In genomic region chr22:23803001-23803819, GRCh38 we compare ENCODE assay signal across 17 cellular contexts. TPM values are rescaled to one million over a fixed set of nuclear protein-coding genes. Genes with fewer than 3 reads are reported as not detected.
DNase-seq lines count a peak whose midpoint lies in the region; ATAC-seq, FAIRE-seq and TF ChIP-seq lines count a peak whose summit lies in the region.
"Had no signal": no experiment of that assay in that cellular context is flagged by ENCODE, and none has a peak within 500 bp of the region (broad histone marks: within the 10 kb centered on the region; RNA-seq: fewer than 3 reads in every experiment).

No MANE protein-coding gene starts in this region.

- no peak overlapping the region for H3K4me2 ChIP-seq in osteoblast (ENCODE audit: insufficient read depth, low read length)

- H3K36me3 Mint-ChIP-seq in IgD-negative memory B cell (peaks cover 6% of the 10 kb centered on the region), chondrocyte (ENCODE audit: low read depth) (peaks cover 48% of the 10 kb centered on the region)
- H3K36me3 Mint-ChIP-seq in activated CD8-positive, alpha-beta T cell treated with anti-CD3 and anti-CD28 coated beads, Interleukin-2, amount 10 ng/mL, durations not matched to agents 7 days and 5 days (ENCODE audit: low read depth) = peaks cover 59% of the 10 kb centered on the region

- H3K9me3 Mint-ChIP-seq in IgD-negative memory B cell = peaks cover 0 to 2% (median 0%) of the 10 kb centered on the region in 3 donors
- no peaks in the 10 kb centered on the region for H3K9me3 Mint-ChIP-seq in chondrocyte (ENCODE audit: low read depth)
- H3K9me3 Mint-ChIP-seq in activated CD8-positive, alpha-beta T cell treated with anti-CD3 and anti-CD28 coated beads, Interleukin-2, amount 10 ng/mL, durations not matched to agents 7 days and 5 days (ENCODE audit: insufficient read depth) = no peaks in the 10 kb centered on the region

- H3K4me3 Mint-ChIP-seq in IgD-negative memory B cell (peak overlapping the region; percentile 83 to 96 (median 93)), chondrocyte (ENCODE audit: unreplicated experiment) (no peak overlapping the region)
- H3K4me3 Mint-ChIP-seq in activated CD8-positive, alpha-beta T cell treated with anti-CD3 and anti-CD28 coated beads, Interleukin-2, amount 10 ng/mL, durations not matched to agents 7 days and 5 days = no peak overlapping the region
- H3K4me3 Mint-ChIP-seq: activated CD8-positive, alpha-beta memory T cell treated with anti-CD3 and anti-CD28 coated beads, Interleukin-2, amount 10 ng/mL, durations not matched to agents 7 days and 5 days had no signal

- ATAC-seq in activated CD8-positive, alpha-beta T cell treated with anti-CD3 and anti-CD28 coated beads, Interleukin-2, amount 10 ng/mL, durations not matched to agents 7 days and 5 days = no peak
- ATAC-seq in HG03521 (IDR thresholded peaks at IDR 0.05; ENCODE audit: unreplicated experiment) = no peak
- ATAC-seq: activated CD8-positive, alpha-beta memory T cell treated with anti-CD3 and anti-CD28 coated beads, Interleukin-2, amount 10 ng/mL, durations not matched to agents 7 days and 5 days; right cardiac atrium had no signal

- H3K4me1 ChIP-seq in osteoblast (ENCODE audit: insufficient read depth, low read length) = no peaks in the 10 kb centered on the region

- CTCF ChIA-PET in activated CD8-positive, alpha-beta T cell treated with anti-CD3 and anti-CD28 coated beads, Interleukin-2, amount 10 ng/mL, durations not matched to agents 7 days and 5 days (lab: Charles Lee) = no interaction called here

- H3K27me3 Mint-ChIP-seq in IgD-negative memory B cell = peaks cover 1% of the 10 kb centered on the region
- no peaks in the 10 kb centered on the region for H3K27me3 Mint-ChIP-seq in chondrocyte (ENCODE audit: low read depth)
- no peaks in the 10 kb centered on the region for H3K27me3 Mint-ChIP-seq in activated CD8-positive, alpha-beta T cell treated with anti-CD3 and anti-CD28 coated beads, Interleukin-2, amount 10 ng/mL, durations not matched to agents 7 days and 5 days (ENCODE audit: low read depth)
- H3K27me3 Mint-ChIP-seq: activated CD8-positive, alpha-beta memory T cell treated with anti-CD3 and anti-CD28 coated beads, Interleukin-2, amount 10 ng/mL, durations not matched to agents 7 days and 5 days had no signal

- no peak for DNase-seq in GM12892 (ENCODE audit: insufficient read length)
- DNase-seq in chondrocyte (ENCODE audit: low spot score) = peak; percentile 74
- DNase-seq in osteoblast (ENCODE audit: insufficient read length, low spot score, missing footprints) = peak; percentile 32
- DNase-seq in activated CD8-positive, alpha-beta T cell treated with anti-CD3 and anti-CD28 coated beads, Interleukin-2, amount 10 ng/mL, durations not matched to agents 7 days and 5 days = no peak
- DNase-seq in activated effector memory CD4-positive, alpha-beta T cell treated with Interleukin-2 at 50 U/mL for 16 hours = no peak
- DNase-seq in dedifferentiated amniotic fluid mesenchymal stem cell (ENCODE audit: extremely low spot score) = no peak
- DNase-seq: activated CD4-positive, alpha-beta T cell treated with anti-CD3 and anti-CD28 coated beads for 1 hour; activated CD8-positive, alpha-beta memory T cell treated with anti-CD3 and anti-CD28 coated beads, Interleukin-2, amount 10 ng/mL, durations not matched to agents 7 days and 5 days; COR-L47; EL; Kasumi-1; NCI-H1417; stimulated activated CD4-positive, alpha-beta T cell treated with anti-CD3 and anti-CD28 coated beads, Interleukin-1b, Interleukin-23, amount 100 ng/mL, for 48 hours had no signal

- H3K4me3 ChIP-seq in osteoblast (ENCODE audit: insufficient read depth, low read length) = no peak overlapping the region
- H3K4me3 ChIP-seq: thoracic aorta had no signal

- peak; percentile 70 for TF ChIP-seq POLR2A in GM12892 (IDR thresholded peaks at IDR 0.05; ENCODE audit: low read depth, low read length)

- H4K20me1 ChIP-seq in osteoblast (ENCODE audit: insufficient read depth, low read length) = peaks cover 6% of the 10 kb centered on the region

- no peaks in the 10 kb centered on the region for H3K9me3 ChIP-seq in osteoblast (ENCODE audit: low read depth, low read length)
- H3K9me3 ChIP-seq: thoracic aorta had no signal

- H3K36me3 ChIP-seq in osteoblast (ENCODE audit: insufficient read depth, low read length) = peaks cover 70% of the 10 kb centered on the region

- POLR2A ChIA-PET in activated CD8-positive, alpha-beta T cell treated with anti-CD3 and anti-CD28 coated beads, Interleukin-2, amount 10 ng/mL, durations not matched to agents 7 days and 5 days (lab: Charles Lee) = no interaction called here

- TF ChIP-seq CTCF in chondrocyte (IDR thresholded peaks at IDR 0.05) (no peak), osteoblast (IDR thresholded peaks at IDR 0.05; ENCODE audit: extremely low read depth, low read depth, low read length) (no peak)

- H2AFZ ChIP-seq in osteoblast (ENCODE audit: low read length) = no peak overlapping the region

- peaks cover 3% of the 10 kb centered on the region for H3K79me2 ChIP-seq in osteoblast (ENCODE audit: insufficient read depth, low read length)

- peaks cover 53 to 70% (median 67%) of the 10 kb centered on the region in 3 donors for H3K4me1 Mint-ChIP-seq in IgD-negative memory B cell
- H3K4me1 Mint-ChIP-seq in chondrocyte (ENCODE audit: low read depth) = no peaks in the 10 kb centered on the region
- H3K4me1 Mint-ChIP-seq in activated CD8-positive, alpha-beta T cell treated with anti-CD3 and anti-CD28 coated beads, Interleukin-2, amount 10 ng/mL, durations not matched to agents 7 days and 5 days (ENCODE audit: low read depth) = peaks cover 4% of the 10 kb centered on the region
- H3K4me1 Mint-ChIP-seq: activated CD8-positive, alpha-beta memory T cell treated with anti-CD3 and anti-CD28 coated beads, Interleukin-2, amount 10 ng/mL, durations not matched to agents 7 days and 5 days had no signal

- peak; percentile 92 for FAIRE-seq in GM12892 (lab: Jason Lieb, UNC)

- no peak overlapping the region for H3K27ac ChIP-seq in osteoblast (ENCODE audit: low read depth, low read length)
- H3K27ac ChIP-seq: thoracic aorta had no signal

- H3K27ac Mint-ChIP-seq in IgD-negative memory B cell (peak overlapping the region; percentile 90 to 99 (median 97)), chondrocyte (ENCODE audit: unreplicated experiment) (peak overlapping the region; percentile 57)
- H3K27ac Mint-ChIP-seq in activated CD8-positive, alpha-beta T cell treated with anti-CD3 and anti-CD28 coated beads, Interleukin-2, amount 10 ng/mL, durations not matched to agents 7 days and 5 days = no peak overlapping the region
- H3K27ac Mint-ChIP-seq: activated CD8-positive, alpha-beta memory T cell treated with anti-CD3 and anti-CD28 coated beads, Interleukin-2, amount 10 ng/mL, durations not matched to agents 7 days and 5 days had no signal

- no peaks in the 10 kb centered on the region for H3K27me3 ChIP-seq in osteoblast (ENCODE audit: insufficient read depth, low read length)

RNA-seq across cellular contexts. Expression of gene SMARCB1, which starts 16.4 kb away (rescaled TPM):
- 102 TPM for polyA plus RNA-seq in GM12892 (2012; ENCODE audit: missing spikeins)
- polyA plus RNA-seq in IgD-negative memory B cell = 117 TPM
- total RNA-seq in chondrocyte = 102 to 133 TPM (median 114 TPM) in 3 replicates
- total RNA-seq in osteoblast = 49.2 and 51.3 TPM in 2 replicates
- 100 to 1,000 TPM; 112 to 113 TPM for total RNA-seq in activated CD8-positive, alpha-beta T cell treated with anti-CD3 and anti-CD28 coated beads, Interleukin-2, amount 10 ng/mL, durations not matched to agents 7 days and 5 days

RNA-seq across cellular contexts. Expression of gene MMP11, which starts 30.6 kb away (rescaled TPM):
- 0.32 TPM for polyA plus RNA-seq in GM12892 (2012; ENCODE audit: missing spikeins)
- polyA plus RNA-seq in IgD-negative memory B cell = 6.6 TPM
- total RNA-seq in chondrocyte (68.4 to 172 TPM (median 169 TPM) in 3 replicates), osteoblast (23.5 and 41.3 TPM in 2 replicates)
- under 1 TPM; 0.42 to 0.55 TPM for total RNA-seq in activated CD8-positive, alpha-beta T cell treated with anti-CD3 and anti-CD28 coated beads, Interleukin-2, amount 10 ng/mL, durations not matched to agents 7 days and 5 days

RNA-seq across cellular contexts. Expression of gene CHCHD10, which starts 35.4 kb away (rescaled TPM):
- polyA plus RNA-seq in GM12892 (2012; ENCODE audit: missing spikeins) = 268 TPM
- polyA plus RNA-seq in IgD-negative memory B cell = 70.6 TPM
- total RNA-seq in chondrocyte (42.6 to 78.5 TPM (median 62.2 TPM) in 3 replicates), osteoblast (0.88 and 1.1 TPM in 2 replicates)
- total RNA-seq in activated CD8-positive, alpha-beta T cell treated with anti-CD3 and anti-CD28 coated beads, Interleukin-2, amount 10 ng/mL, durations not matched to agents 7 days and 5 days = 100 to 1,000 TPM; 134 to 140 TPM

RNA-seq across cellular contexts. Expression of gene DERL3, which starts 35.6 kb away (rescaled TPM):
- 8.5 TPM for polyA plus RNA-seq in GM12892 (2012; ENCODE audit: missing spikeins)
- polyA plus RNA-seq in IgD-negative memory B cell = 49.4 TPM
- 1.3 to 4.6 TPM (median 2.0 TPM) in 3 replicates for total RNA-seq in chondrocyte
- 0.36 and 0.59 TPM in 2 replicates for total RNA-seq in osteoblast
- 1 to 10 TPM; 8.1 to 10.0 TPM for total RNA-seq in activated CD8-positive, alpha-beta T cell treated with anti-CD3 and anti-CD28 coated beads, Interleukin-2, amount 10 ng/mL, durations not matched to agents 7 days and 5 days

RNA-seq across cellular contexts. Expression of gene C22orf15, which starts 40.4 kb away (rescaled TPM):
- 2.3 TPM for polyA plus RNA-seq in GM12892 (2012; ENCODE audit: missing spikeins)
- not detected for polyA plus RNA-seq in IgD-negative memory B cell
- total RNA-seq in chondrocyte = not detected in 3 replicates
- total RNA-seq in osteoblast = 0.72 and 0.88 TPM in 2 replicates
- total RNA-seq in activated CD8-positive, alpha-beta T cell treated with anti-CD3 and anti-CD28 coated beads, Interleukin-2, amount 10 ng/mL, durations not matched to agents 7 days and 5 days = 1 to 10 TPM in 1 of 2 experiments, under 1 TPM in 1; 0.81 to 1.4 TPM
- total RNA-seq: thoracic aorta had no signal
- polyA plus RNA-seq: right cardiac atrium had no signal

Comparison
In these comparisons a context has a peak if more than half of its experiments do, and no peak if none do; other contexts are left out.
1. DNase-seq: peak in chondrocyte (single experiment) and osteoblast (single experiment); none in GM12892 (single experiment), activated CD8-positive, alpha-beta T cell treated with anti-CD3 and anti-CD28 coated beads, Interleukin-2, amount 10 ng/mL, durations not matched to agents 7 days and 5 days (single experiment), activated effector memory CD4-positive, alpha-beta T cell treated with Interleukin-2 at 50 U/mL for 16 hours (single experiment) and dedifferentiated amniotic fluid mesenchymal stem cell (single experiment).
2. H3K4me3 Mint-ChIP-seq: peak in IgD-negative memory B cell (4 of 4); none in chondrocyte (single experiment) and activated CD8-positive, alpha-beta T cell treated with anti-CD3 and anti-CD28 coated beads, Interleukin-2, amount 10 ng/mL, durations not matched to agents 7 days and 5 days (single experiment).
3. RNA of gene MMP11, which starts 30.6 kb away (total RNA-seq): 68.4 to 172 TPM in chondrocyte and 23.5 to 41.3 TPM in osteoblast; 0.42 to 0.55 TPM in activated CD8-positive, alpha-beta T cell treated with anti-CD3 and anti-CD28 coated beads, Interleukin-2, amount 10 ng/mL, durations not matched to agents 7 days and 5 days; every median in the first group is over 10 times any median in the second.
4. RNA of gene CHCHD10, which starts 35.4 kb away (total RNA-seq): 134 to 140 TPM in activated CD8-positive, alpha-beta T cell treated with anti-CD3 and anti-CD28 coated beads, Interleukin-2, amount 10 ng/mL, durations not matched to agents 7 days and 5 days and 42.6 to 78.5 TPM in chondrocyte; 0.88 to 1.1 TPM in osteoblast; every median in the first group is over 10 times any median in the second.